25 cellular contexts compared by ENCODE assay signal in the genomic region with DNA sequence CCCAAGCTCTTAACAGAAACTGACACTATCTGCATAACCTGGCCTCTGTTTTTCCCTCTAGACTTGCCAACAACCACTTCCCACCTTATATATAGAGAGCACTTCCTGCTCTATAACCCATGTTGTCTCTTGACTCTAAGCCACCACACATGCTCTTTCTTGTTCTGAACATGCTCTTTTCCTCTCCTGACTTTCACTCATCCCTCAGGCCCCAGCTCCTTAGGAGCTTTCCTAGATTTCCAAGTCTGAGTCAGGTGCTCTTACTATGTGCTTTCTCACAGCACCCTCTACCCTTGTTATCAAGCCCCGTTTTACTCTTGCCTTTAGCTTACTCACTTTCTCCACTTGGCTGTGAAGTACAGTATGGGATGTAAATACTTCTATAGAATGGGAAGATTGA.
"Had no signal": no experiment of that assay in that cellular context is flagged by ENCODE, and none has a peak within 500 bp of the region (broad histone marks: within the 10 kb centered on the region; RNA-seq: fewer than 3 reads in every experiment).

No MANE protein-coding gene starts in this region.

- H3K9me3 Mint-ChIP-seq: activated CD8-positive, alpha-beta T cell treated with anti-CD3 and anti-CD28 coated beads for 36 hours; activated naive CD8-positive, alpha-beta T cell treated with anti-CD3 and anti-CD28 coated beads, Interleukin-2, amount 10 ng/mL, durations not matched to agents 7 days and 5 days; activated T-cell treated with anti-CD3 and anti-CD28 coated beads, Interleukin-2, amount 50 U/mL, for 72 hours; T-cell had no signal

- H3K27ac Mint-ChIP-seq: activated CD4-positive, alpha-beta T cell treated with anti-CD3 and anti-CD28 coated beads for 36 hours; activated CD8-positive, alpha-beta T cell treated with anti-CD3 and anti-CD28 coated beads for 36 hours; activated naive CD8-positive, alpha-beta T cell treated with anti-CD3 and anti-CD28 coated beads, Interleukin-2, amount 10 ng/mL, durations not matched to agents 7 days and 5 days; activated T-cell treated with anti-CD3 and anti-CD28 coated beads, Interleukin-2, amount 50 U/mL, for 72 hours; T-cell had no signal

- H3K4me3 ChIP-seq: cardiac muscle cell, SK-N-MC had no signal

- H3K36me3 Mint-ChIP-seq: activated naive CD8-positive, alpha-beta T cell treated with anti-CD3 and anti-CD28 coated beads, Interleukin-2, amount 10 ng/mL, durations not matched to agents 7 days and 5 days; brain; T-cell had no signal

- H3K27ac ChIP-seq: cardiac muscle cell, SK-N-MC, VCaP had no signal

- H3K4me1 Mint-ChIP-seq: activated CD4-positive, alpha-beta T cell treated with anti-CD3 and anti-CD28 coated beads for 36 hours; activated naive CD8-positive, alpha-beta T cell treated with anti-CD3 and anti-CD28 coated beads, Interleukin-2, amount 10 ng/mL, durations not matched to agents 7 days and 5 days; T-cell had no signal

- H3K4me3 Mint-ChIP-seq: activated CD4-positive, alpha-beta T cell treated with anti-CD3 and anti-CD28 coated beads for 36 hours; activated CD8-positive, alpha-beta T cell treated with anti-CD3 and anti-CD28 coated beads for 36 hours; activated naive CD8-positive, alpha-beta T cell treated with anti-CD3 and anti-CD28 coated beads, Interleukin-2, amount 10 ng/mL, durations not matched to agents 7 days and 5 days; activated T-cell treated with anti-CD3 and anti-CD28 coated beads, Interleukin-2, amount 50 U/mL, for 72 hours; brain; T-cell had no signal

- H3K27me3 Mint-ChIP-seq: activated CD8-positive, alpha-beta T cell treated with anti-CD3 and anti-CD28 coated beads for 36 hours; activated naive CD8-positive, alpha-beta T cell treated with anti-CD3 and anti-CD28 coated beads, Interleukin-2, amount 10 ng/mL, durations not matched to agents 7 days and 5 days; brain; T-cell had no signal

- DNase-seq: activated CD4-positive, alpha-beta T cell treated with anti-CD3 and anti-CD28 coated beads for 36 hours; activated CD8-positive, alpha-beta memory T cell treated with anti-CD3 and anti-CD28 coated beads, Interleukin-2, amount 50 U/mL, for 4 hours; activated CD8-positive, alpha-beta T cell treated with anti-CD3 and anti-CD28 coated beads for 36 hours; activated naive CD4-positive, alpha-beta T cell treated with anti-CD3 and anti-CD28 coated beads, Interleukin-2, amount 50 U/mL, for 16 hours; activated naive CD8-positive, alpha-beta T cell treated with anti-CD3 and anti-CD28 coated beads, Interleukin-2, amount 10 ng/mL, durations not matched to agents 7 days and 5 days; activated T-cell treated with anti-CD3 and anti-CD28 coated beads, Interleukin-2, amount 50 U/mL, for 72 hours; aorta; NCI-H1048; NCI-H146; NCI-H187 treated with DMSO at 0.1 percent for 48 hours; NCI-H2171; NCI-H2227 treated with DMSO at 0.1 percent for 48 hours; NCI-H446 treated with DMSO at 0.1 percent for 48 hours; NCI-H526; NCI-H774; OCI-M1; RPMI8226; T-cell; T-helper 2 cell had no signal

- H3K36me3 ChIP-seq: cardiac muscle cell had no signal

- ATAC-seq: activated CD4-positive, alpha-beta T cell treated with anti-CD3 and anti-CD28 coated beads for 36 hours; activated CD8-positive, alpha-beta T cell treated with anti-CD3 and anti-CD28 coated beads for 36 hours; activated T-cell treated with anti-CD3 and anti-CD28 coated beads, Interleukin-2, amount 50 U/mL, for 72 hours; Panc1; Right ventricle myocardium inferior; T-cell had no signal
